30 cellular contexts compared by ENCODE assay signal in the genomic region with DNA sequence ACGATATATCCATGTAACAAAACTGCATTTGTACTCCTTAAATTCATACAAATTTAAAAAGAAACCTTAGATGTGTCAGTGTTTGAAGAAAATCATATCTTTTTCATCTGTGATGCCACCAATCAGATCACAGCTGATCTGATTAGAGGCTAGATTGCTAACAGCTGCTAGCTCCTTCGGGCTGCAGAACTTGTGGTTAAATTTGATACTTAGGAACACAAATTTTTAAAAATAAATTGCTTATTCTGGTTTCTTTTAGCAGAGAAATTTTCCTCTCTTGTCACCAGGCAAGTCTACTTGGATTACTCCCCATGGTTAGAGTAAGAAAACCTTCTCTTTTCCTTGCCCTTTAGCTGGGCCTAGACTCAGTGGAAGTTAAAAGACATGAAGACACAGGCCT.
DNase-seq lines count a peak whose midpoint lies in the region; ATAC-seq, FAIRE-seq and TF ChIP-seq lines count a peak whose summit lies in the region.
"Had no signal": no experiment of that assay in that cellular context is flagged by ENCODE, and none has a peak within 500 bp of the region (broad histone marks: within the 10 kb centered on the region; RNA-seq: fewer than 3 reads in every experiment).

No MANE protein-coding gene starts in this region.

- H3K79me2 ChIP-seq in mammary epithelial cell (ENCODE audit: insufficient read depth, low read length) (no peaks in the 10 kb centered on the region), keratinocyte (ENCODE audit: control insufficient read depth, insufficient read depth, low read length) (no peaks in the 10 kb centered on the region)

- intact Hi-C loops in mammary epithelial cell (cut with micrococcal nuclease) (no loop called here), breast epithelium (cut with DNase I; ENCODE audit: low total_unique reads) (no loop called here), cardiac septum (cut with DNase I) (no loop called here)

- H3K4me3 ChIP-seq in mammary epithelial cell (replicated peaks in 1 of 3; ENCODE audit: insufficient read depth in 1 of 3, low read depth in 2 of 3, low read length in 3 of 3) (no peak overlapping the region), breast epithelium (no peak overlapping the region), keratinocyte (ENCODE audit: control insufficient read depth in 2 of 3, extremely low read depth in 1 of 3, insufficient read depth in 2 of 3, low read depth in 1 of 3, low read length in 3 of 3) (no peak overlapping the region)
- H3K4me3 ChIP-seq: esophagus squamous epithelium, HAP-1, suprapubic skin, upper lobe of left lung had no signal

- H3K27ac ChIP-seq in mammary epithelial cell (ENCODE audit: insufficient read depth, low read depth, low read length) (no peak overlapping the region), breast epithelium (peak overlapping the region in 1 of 2 donors; percentile 9), keratinocyte (ENCODE audit: control insufficient read depth, insufficient read depth, low read length) (no peak overlapping the region)
- H3K27ac ChIP-seq: esophagus squamous epithelium, suprapubic skin, upper lobe of left lung had no signal

- no peak overlapping the region for H3K27ac Mint-ChIP-seq in activated T-helper 17 cell treated with anti-CD3 and anti-CD28 coated beads, Interleukin-2, amount 50 U/mL, for 72 hours
- H3K27ac Mint-ChIP-seq: activated naive CD8-positive, alpha-beta T cell treated with anti-CD3 and anti-CD28 coated beads, Interleukin-2, amount 50 U/mL, for 24 hours; B cell had no signal

- no peaks in the 10 kb centered on the region for H3K27me3 Mint-ChIP-seq in activated T-helper 17 cell treated with anti-CD3 and anti-CD28 coated beads, Interleukin-2, amount 50 U/mL, for 72 hours
- H3K27me3 Mint-ChIP-seq: activated naive CD8-positive, alpha-beta T cell treated with anti-CD3 and anti-CD28 coated beads, Interleukin-2, amount 50 U/mL, for 24 hours; B cell; CD4-positive, alpha-beta memory T cell had no signal

- FAIRE-seq in keratinocyte (lab: Jason Lieb, UNC) = no peak
- FAIRE-seq: A204.1, GM18507, small intestine had no signal

- H3K4me2 ChIP-seq in mammary epithelial cell (ENCODE audit: insufficient read depth, low read depth, low read length) (no peak overlapping the region), keratinocyte (ENCODE audit: control insufficient read depth, extremely low read depth, insufficient read depth, low read depth, low read length) (no peak overlapping the region)

- H3K4me1 Mint-ChIP-seq in activated T-helper 17 cell treated with anti-CD3 and anti-CD28 coated beads, Interleukin-2, amount 50 U/mL, for 72 hours = no peaks in the 10 kb centered on the region
- H3K4me1 Mint-ChIP-seq: B cell had no signal

- dilution Hi-C loops in mammary epithelial cell (cut with HindIII; ENCODE audit: low sequenced_read_pairs) (no loop called here), keratinocyte (cut with MboI; ENCODE audit: extremely low pct_ligation_motif_present, low sequenced_read_pairs) (no loop called here)

- H3K4me3 Mint-ChIP-seq in activated T-helper 17 cell treated with anti-CD3 and anti-CD28 coated beads, Interleukin-2, amount 50 U/mL, for 72 hours = no peak overlapping the region
- H3K4me3 Mint-ChIP-seq: activated naive CD8-positive, alpha-beta T cell treated with anti-CD3 and anti-CD28 coated beads, Interleukin-2, amount 50 U/mL, for 24 hours; B cell; CD4-positive, alpha-beta memory T cell; neural crest cell had no signal

- H3K9me1 ChIP-seq in keratinocyte (ENCODE audit: control insufficient read depth, extremely low read depth, insufficient read depth, low read length) = no peaks in the 10 kb centered on the region

- CTCF ChIA-PET in mammary epithelial cell (lab: Charles Lee; ENCODE audit: low non-redundant PET) = no interaction called here

- H3K9ac ChIP-seq in mammary epithelial cell (ENCODE audit: insufficient read depth, low read length) (no peak overlapping the region), keratinocyte (ENCODE audit: control insufficient read depth, extremely low read depth, insufficient read depth, low read length) (no peak overlapping the region)

- WGBS in mammary epithelial cell (ENCODE audit: low coverage, missing lambda C conversion rate) = 65% methylated on average over 2 of the region's 2 CpGs

- H4K20me1 ChIP-seq in mammary epithelial cell (ENCODE audit: insufficient read depth, low read length) (no peaks in the 10 kb centered on the region), keratinocyte (ENCODE audit: control insufficient read depth, extremely low read depth, insufficient read depth, low read length) (no peaks in the 10 kb centered on the region)

- H3K36me3 Mint-ChIP-seq in activated T-helper 17 cell treated with anti-CD3 and anti-CD28 coated beads, Interleukin-2, amount 50 U/mL, for 72 hours (ENCODE audit: low read depth) = no peaks in the 10 kb centered on the region
- H3K36me3 Mint-ChIP-seq: CD4-positive, alpha-beta memory T cell had no signal

- H3K36me3 ChIP-seq in mammary epithelial cell (ENCODE audit: insufficient read depth, low read length) (no peaks in the 10 kb centered on the region), breast epithelium (no peaks in the 10 kb centered on the region), keratinocyte (ENCODE audit: control insufficient read depth in 2 of 2, extremely low read depth in 1 of 2, insufficient read depth in 2 of 2, low read length in 2 of 2) (no peaks in the 10 kb centered on the region)
- H3K36me3 ChIP-seq: esophagus squamous epithelium, HAP-1, suprapubic skin, upper lobe of left lung had no signal

- no peaks in the 10 kb centered on the region for H3K9me3 Mint-ChIP-seq in activated T-helper 17 cell treated with anti-CD3 and anti-CD28 coated beads, Interleukin-2, amount 50 U/mL, for 72 hours
- H3K9me3 Mint-ChIP-seq: activated naive CD8-positive, alpha-beta T cell treated with anti-CD3 and anti-CD28 coated beads, Interleukin-2, amount 50 U/mL, for 24 hours; CD4-positive, alpha-beta memory T cell; neural crest cell had no signal

- DNase-seq in mammary epithelial cell (no peak), breast epithelium (ENCODE audit: low spot score in 2 of 2) (no peak), keratinocyte (ENCODE audit: low read depth, low spot score) (no peak), NCI-H748 treated with DMSO at 0.1 percent for 48 hours (lab: John Stamatoyannopoulos, UW) (no peak), cardiac septum (ENCODE audit: low spot score) (no peak)
- DNase-seq in activated T-cell treated with anti-CD3 and anti-CD28 coated beads, Interleukin-2, amount 50 U/mL, for 48 hours = no peak
- DNase-seq: activated CD4-positive, alpha-beta T cell treated with anti-CD3 and anti-CD28 coated beads, Interleukin-2, amount 50 U/mL, for 1 hour; activated gamma-delta T cell; activated naive CD8-positive, alpha-beta T cell treated with anti-CD3 and anti-CD28 coated beads, Interleukin-2, amount 50 U/mL, for 24 hours; activated T-cell treated with anti-CD3 and anti-CD28 coated beads, Interleukin-2, amount 50 U/mL, for 1 hour; CD4-positive, alpha-beta memory T cell; central memory CD4-positive, alpha-beta T cell; EL; esophagus squamous epithelium; hippocampal formation; Kasumi-1; left colon; NCI-H146; NCI-H446; small intestine; stimulated activated naive CD4-positive, alpha-beta T cell; upper lobe of left lung had no signal

- H3K4me1 ChIP-seq in mammary epithelial cell (ENCODE audit: insufficient read depth, low read length) (peaks cover 17% of the 10 kb centered on the region), breast epithelium (no peaks in the 10 kb centered on the region), keratinocyte (ENCODE audit: control insufficient read depth, extremely low read depth, insufficient read depth, low read length) (peaks cover 20% of the 10 kb centered on the region)
- H3K4me1 ChIP-seq: HAP-1 had no signal

- H3K9me3 ChIP-seq in mammary epithelial cell (replicated peaks; ENCODE audit: insufficient read depth, low read length) = no peaks in the 10 kb centered on the region
- H3K9me3 ChIP-seq in breast epithelium = no peaks in the 10 kb centered on the region
- no peaks in the 10 kb centered on the region for H3K9me3 ChIP-seq in keratinocyte (ENCODE audit: control insufficient read depth, low read depth, low read length)
- H3K9me3 ChIP-seq: esophagus squamous epithelium, HAP-1, suprapubic skin, upper lobe of left lung had no signal

- in situ Hi-C loops in mammary epithelial cell (cut with MboI; ENCODE audit: low sequenced_read_pairs in 2 of 2) = no loop called here

- no peaks in the 10 kb centered on the region for H3K27me3 ChIP-seq in mammary epithelial cell (ENCODE audit: insufficient read depth, low read length)
- H3K27me3 ChIP-seq in breast epithelium = no peaks in the 10 kb centered on the region
- no peaks in the 10 kb centered on the region for H3K27me3 ChIP-seq in keratinocyte (ENCODE audit: control insufficient read depth, extremely low read depth, insufficient read depth, low read length)
- H3K27me3 ChIP-seq: esophagus squamous epithelium, suprapubic skin, upper lobe of left lung had no signal

- no peak for TF ChIP-seq CTCF in mammary epithelial cell (conservative IDR thresholded peaks at IDR 0.05 in 1 of 2, IDR thresholded peaks at IDR 0.05 in 1 of 2; ENCODE audit: extremely low read depth in 1 of 2, insufficient read depth in 1 of 2, low read depth in 1 of 2, low read length in 2 of 2)
- no peak for TF ChIP-seq CTCF in breast epithelium (IDR thresholded peaks at IDR 0.05)
- TF ChIP-seq CTCF in keratinocyte (optimal IDR thresholded peaks at IDR 0.05 in 1 of 3, IDR thresholded peaks at IDR 0.05 in 1 of 3, conservative IDR thresholded peaks at IDR 0.05 in 1 of 3; ENCODE audit: extremely low read depth in 1 of 3, insufficient read depth in 2 of 3, low read length in 3 of 3) = no peak

- BruUV-seq in mammary epithelial cell (replicated peaks; lab: Mats Ljungman, UMichigan) = no TSS peak

- H2AFZ ChIP-seq in mammary epithelial cell (ENCODE audit: low read depth, low read length) (peak overlapping the region; percentile 36), keratinocyte (ENCODE audit: control insufficient read depth, low read length) (peak overlapping the region; percentile 7)

- no peak for TF ChIP-seq POLR2A in breast epithelium (IDR thresholded peaks at IDR 0.05)

- ATAC-seq in activated T-helper 17 cell treated with anti-CD3 and anti-CD28 coated beads, Interleukin-2, amount 50 U/mL, for 72 hours (replicated peaks) = peak; percentile 3
- ATAC-seq in GM18517 (IDR thresholded peaks at IDR 0.05; ENCODE audit: unreplicated experiment) = no peak
- ATAC-seq: activated naive CD8-positive, alpha-beta T cell treated with anti-CD3 and anti-CD28 coated beads, Interleukin-2, amount 50 U/mL, for 24 hours; left colon had no signal
